Comparison of ENCODE assay signal across 6 cellular contexts in the genomic region with DNA sequence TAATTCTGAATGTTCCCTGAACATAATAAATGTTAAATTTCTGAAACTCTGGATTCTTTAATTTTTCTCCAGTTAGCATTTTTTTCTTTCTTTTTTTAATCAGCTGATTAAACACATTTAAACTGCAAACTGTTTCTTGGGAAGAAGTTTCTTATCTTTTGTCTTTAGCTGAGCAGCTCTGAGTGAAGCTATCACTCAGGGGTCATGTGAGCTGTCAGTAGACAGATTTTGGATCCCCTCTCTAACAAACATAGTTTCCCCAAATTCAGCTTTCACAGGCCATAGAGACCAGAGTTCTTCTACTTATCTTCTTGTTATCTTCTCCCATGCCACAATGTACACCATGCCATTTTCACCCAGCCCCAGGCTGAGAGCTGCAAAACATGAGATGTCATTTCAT.
"Had no signal": no experiment of that assay in that cellular context is flagged by ENCODE, and none has a peak within 500 bp of the region (broad histone marks: within the 10 kb centered on the region; RNA-seq: fewer than 3 reads in every experiment).

No MANE protein-coding gene starts in this region.

- DNase-seq: H7, HFFc6, IMR-90, KBM-7 had no signal

- H3K9me3 Mint-ChIP-seq: GM23338, HFFc6 had no signal

- H3K4me3 Mint-ChIP-seq: GM23338, HFFc6 had no signal

- H3K27ac Mint-ChIP-seq: GM23338, HFFc6 had no signal

- ATAC-seq: GM23338, HCT116 had no signal
